Comparison of ENCODE assay signal across 18 cellular contexts in the genomic region with DNA sequence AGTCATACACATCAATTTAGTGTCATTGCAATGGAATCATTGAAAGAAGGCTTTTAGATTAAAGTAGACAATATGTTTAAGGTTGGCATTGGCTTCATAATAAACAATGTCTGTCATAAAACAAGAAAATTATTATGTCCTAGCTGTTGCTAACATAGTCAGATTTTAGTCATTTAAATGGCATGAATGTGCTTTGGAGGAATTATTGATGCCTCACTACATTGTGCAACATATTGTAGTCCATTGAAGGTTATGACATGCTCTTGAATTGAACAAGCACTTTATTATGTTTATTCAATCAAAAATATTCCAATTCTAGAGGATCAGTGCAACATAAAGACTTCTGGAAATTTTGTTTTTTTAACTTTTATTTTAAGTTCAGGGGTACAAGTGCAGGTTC.
DNase-seq lines count a peak whose midpoint lies in the region; ATAC-seq lines count a peak whose summit lies in the region.
"Had no signal": no experiment of that assay in that cellular context is flagged by ENCODE, and none has a peak within 500 bp of the region (broad histone marks: within the 10 kb centered on the region; RNA-seq: fewer than 3 reads in every experiment).

No MANE protein-coding gene starts in this region.

- no peak for ATAC-seq in GM21526 (IDR thresholded peaks at IDR 0.05; ENCODE audit: low FRiP score, unreplicated experiment)
- no peak for ATAC-seq in HG03521 (IDR thresholded peaks at IDR 0.05; ENCODE audit: unreplicated experiment)
- ATAC-seq in esophagus mucosa: no peak
- ATAC-seq: GM12878, HCT116 had no signal

- DNase-seq in GM03348 (ENCODE audit: low spot score) (peak; percentile 2), M059J (ENCODE audit: low read depth) (peak; percentile 3), fibroblast of gingiva (ENCODE audit: low read depth) (peak; percentile 34), hepatic stellate cell (ENCODE audit: low spot score) (no peak)
- DNase-seq: ACHN, DMS153, KBM-7, MM.1S, NCI-H2029, NCI-H446, NCI-H524 treated with DMSO at 0.1 percent for 48 hours, NCI-H774, SIG-M5 had no signal
